ENCODE assay signal across 8 cellular contexts in the genomic region with DNA sequence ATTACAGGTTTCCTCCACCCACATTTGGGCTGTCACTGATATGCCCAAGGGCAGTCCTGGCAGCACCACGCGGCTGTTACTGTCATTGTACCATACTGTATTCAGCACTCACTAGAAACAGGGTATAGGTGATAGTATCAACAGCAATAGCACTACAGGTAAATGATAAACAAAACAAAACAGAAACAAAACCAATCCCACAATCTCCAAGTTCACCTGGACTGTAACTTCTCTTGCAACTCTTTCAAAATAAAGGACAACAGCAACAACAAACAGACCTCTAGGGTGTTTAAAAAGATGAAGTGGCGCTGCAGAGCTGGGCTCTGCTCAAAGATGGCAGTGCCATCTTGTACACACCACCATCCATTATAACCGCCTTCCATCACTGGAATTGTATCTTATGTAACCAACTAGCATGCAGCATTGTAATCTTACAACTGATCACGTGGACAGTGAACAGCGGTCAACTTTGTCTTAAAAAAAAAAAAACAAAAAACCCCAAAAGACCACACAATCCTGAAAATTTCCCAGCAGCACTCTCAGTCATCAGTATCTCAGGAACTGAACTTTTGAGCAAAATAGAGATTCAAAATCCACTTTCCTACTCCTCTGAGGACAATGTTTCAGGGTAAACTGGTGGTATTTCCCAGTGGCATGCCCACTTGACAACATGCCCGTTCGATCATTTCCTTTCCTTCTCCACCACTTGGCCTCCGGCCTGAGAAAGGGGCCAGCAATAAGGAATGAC. TPM values are rescaled to one million over a fixed set of nuclear protein-coding genes. Genes with fewer than 3 reads are reported as not detected.
A peak's percentile ranks its signal among the peaks of the same experiment; 100 is the strongest.
DNase-seq lines count a peak whose midpoint lies in the region; ATAC-seq and TF ChIP-seq lines count a peak whose summit lies in the region.

No MANE protein-coding gene starts in this region.

- peak overlapping the region; percentile 83; the same call in 1 of the 2 replicates for H3K9ac ChIP-seq in HUES64 (ENCODE audit: low read depth, low read length)

- peaks cover 18% of the 10 kb centered on the region for H3K36me3 ChIP-seq in CD4-positive, CD25-positive, alpha-beta regulatory T cell (ENCODE audit: control insufficient read depth, insufficient read depth, low read length)
- H3K36me3 ChIP-seq in HUES64 (ENCODE audit: insufficient read depth, low read length), result peaks cover 52% of the 10 kb centered on the region

- peaks cover 38 to 61% (median 54%) of the 10 kb centered on the region in 4 donors for H3K4me1 Mint-ChIP-seq in CD4-positive, CD25-positive, alpha-beta regulatory T cell
- H3K4me1 Mint-ChIP-seq in MCF 10A (ENCODE audit: insufficient read depth, unreplicated experiment), result peaks cover 54% of the 10 kb centered on the region
- peaks cover 64% of the 10 kb centered on the region for H3K4me1 Mint-ChIP-seq in stimulated activated memory B cell treated with anti-CD40 and anti-IgM and Interleukin-4, amounts not matched to agents 10 μg/mL and 1 μg/mL and 100 μg/mL, for 72 hours

- peak overlapping the region; percentile 98 for H3K27ac ChIP-seq in CD4-positive, CD25-positive, alpha-beta regulatory T cell (ENCODE audit: insufficient read depth, low read length, poor library complexity, severe bottlenecking)
- H3K27ac ChIP-seq in HUES64 (ENCODE audit: low read depth, low read length), result no peak overlapping the region

- WGBS in HUES64, result 34% methylated on average over 9 of the region's 9 CpGs

- peak; percentile 30 to 64 (median 54) for DNase-seq in CD4-positive, CD25-positive, alpha-beta regulatory T cell
- peak; percentile 53 for DNase-seq in SK-MEL-5 (ENCODE audit: low read depth, low spot score)
- DNase-seq in MCF 10A (ENCODE audit: unreplicated experiment), result peak; percentile 72
- peak; percentile 72 for DNase-seq in left kidney (ENCODE audit: low read depth, low spot score)

- H3K9me3 ChIP-seq in CD4-positive, CD25-positive, alpha-beta regulatory T cell (ENCODE audit: control insufficient read depth in 2 of 2, low read length in 2 of 2), result no peaks in the 10 kb centered on the region
- no peaks in the 10 kb centered on the region for H3K9me3 ChIP-seq in HUES64 (ENCODE audit: insufficient read depth, low read depth, low read length)

- peaks cover 0 to 2% (median 0%) of the 10 kb centered on the region in 7 donors for H3K9me3 Mint-ChIP-seq in CD4-positive, CD25-positive, alpha-beta regulatory T cell
- H3K9me3 Mint-ChIP-seq in MCF 10A (ENCODE audit: unreplicated experiment), result no peaks in the 10 kb centered on the region
- no peaks in the 10 kb centered on the region for H3K9me3 Mint-ChIP-seq in stimulated activated memory B cell treated with anti-CD40 and anti-IgM and Interleukin-4, amounts not matched to agents 10 μg/mL and 1 μg/mL and 100 μg/mL, for 72 hours

- CTCF ChIA-PET in MCF 10A (lab: Yijun Ruan, JAX), result interaction anchor here (0.6 to 2.9 kb wide), 13 partner anchors 7 to 640 kb away, joined by 3 to 40 read pairs (median 6); no protein-coding TSS in a partner anchor

- H3K36me3 Mint-ChIP-seq in CD4-positive, CD25-positive, alpha-beta regulatory T cell, result peaks cover 33% of the 10 kb centered on the region
- H3K36me3 Mint-ChIP-seq in MCF 10A (ENCODE audit: insufficient read depth, unreplicated experiment), result peaks cover 72% of the 10 kb centered on the region
- H3K36me3 Mint-ChIP-seq in stimulated activated memory B cell treated with anti-CD40 and anti-IgM and Interleukin-4, amounts not matched to agents 10 μg/mL and 1 μg/mL and 100 μg/mL, for 72 hours, result peaks cover 54% of the 10 kb centered on the region

- peak overlapping the region; percentile 99 for H3K4me3 ChIP-seq in CD4-positive, CD25-positive, alpha-beta regulatory T cell (ENCODE audit: low read depth, low read length)
- peak overlapping the region; percentile 71 for H3K4me3 ChIP-seq in HUES64 (ENCODE audit: low read length)

- in situ Hi-C loops in SK-MEL-5 (cut with HindIII; ENCODE audit: low pct_unique_long_range_greater_than_20kb, low sequenced_read_pairs), result no loop called here

- BruUV-seq in MCF 10A (replicated peaks; lab: Mats Ljungman, UMichigan), result no TSS peak

- no peak for TF ChIP-seq CTCF in MCF 10A (IDR thresholded peaks at IDR 0.05; ENCODE audit: unreplicated experiment)

- peaks cover 12% of the 10 kb centered on the region for H3K27me3 Mint-ChIP-seq in CD4-positive, CD25-positive, alpha-beta regulatory T cell
- H3K27me3 Mint-ChIP-seq in MCF 10A (ENCODE audit: insufficient read depth, unreplicated experiment), result no peaks in the 10 kb centered on the region
- no peaks in the 10 kb centered on the region for H3K27me3 Mint-ChIP-seq in stimulated activated memory B cell treated with anti-CD40 and anti-IgM and Interleukin-4, amounts not matched to agents 10 μg/mL and 1 μg/mL and 100 μg/mL, for 72 hours

- no peaks in the 10 kb centered on the region for H3K27me3 ChIP-seq in CD4-positive, CD25-positive, alpha-beta regulatory T cell (ENCODE audit: control insufficient read depth, insufficient read depth, low read length)
- H3K27me3 ChIP-seq in HUES64 (ENCODE audit: insufficient read depth, low read length), result no peaks in the 10 kb centered on the region

- peaks cover 72% of the 10 kb centered on the region for H3K4me1 ChIP-seq in CD4-positive, CD25-positive, alpha-beta regulatory T cell (ENCODE audit: control insufficient read depth, insufficient read depth, low read length, poor library complexity, severe bottlenecking)
- peaks cover 66% of the 10 kb centered on the region for H3K4me1 ChIP-seq in HUES64 (ENCODE audit: insufficient read depth, low read length)

- intact Hi-C loops in MCF 10A (cut with micrococcal nuclease), result loop anchor here (1.0 to 10.0 kb wide), 5 partner anchors 41 to 494 kb away; a partner anchor contains a TSS

- H3K4me3 Mint-ChIP-seq in CD4-positive, CD25-positive, alpha-beta regulatory T cell, result peak overlapping the region; percentile 96 to 98 (median 96)
- peak overlapping the region; percentile 88 for H3K4me3 Mint-ChIP-seq in MCF 10A (ENCODE audit: unreplicated experiment)
- peak overlapping the region; percentile 94 for H3K4me3 Mint-ChIP-seq in stimulated activated memory B cell treated with anti-CD40 and anti-IgM and Interleukin-4, amounts not matched to agents 10 μg/mL and 1 μg/mL and 100 μg/mL, for 72 hours

- H3K27ac Mint-ChIP-seq in CD4-positive, CD25-positive, alpha-beta regulatory T cell, result peak overlapping the region; percentile 83 to 99 (median 99)
- peak overlapping the region; percentile 96 for H3K27ac Mint-ChIP-seq in MCF 10A (ENCODE audit: low read depth, unreplicated experiment)
- peak overlapping the region; percentile 95 for H3K27ac Mint-ChIP-seq in stimulated activated memory B cell treated with anti-CD40 and anti-IgM and Interleukin-4, amounts not matched to agents 10 μg/mL and 1 μg/mL and 100 μg/mL, for 72 hours

- ATAC-seq in CD4-positive, CD25-positive, alpha-beta regulatory T cell (ENCODE audit: low read depth in 2 of 2), result peak in 1 of 2 donors; percentile 18
- ATAC-seq in stimulated activated memory B cell treated with anti-CD40 and anti-IgM and Interleukin-4, amounts not matched to agents 10 μg/mL and 1 μg/mL and 100 μg/mL, for 72 hours, result no peak
- ATAC-seq in GM21529 (IDR thresholded peaks at IDR 0.05; ENCODE audit: unreplicated experiment) (no peak), GM21381 (IDR thresholded peaks at IDR 0.05; ENCODE audit: unreplicated experiment) (no peak)

- POLR2A ChIA-PET in MCF 10A (lab: Yijun Ruan, JAX), result interaction anchor here (0.6 to 20.9 kb wide), 37 partner anchors 7 to 477 kb away, joined by 3 to 904 read pairs (median 7); a partner anchor contains a TSS

RNA-seq across cellular contexts. Expression of a gene that starts 3.8 kb away (rescaled TPM):
- 375 TPM for total RNA-seq in CD4-positive, CD25-positive, alpha-beta regulatory T cell
- polyA plus RNA-seq in CD4-positive, CD25-positive, alpha-beta regulatory T cell, result 10 to 100 TPM; 21.1 to 36.0 (median 24.2) TPM
- 35.5 TPM for polyA plus RNA-seq in HUES64 (2013, experiment 1 of 2)
- 43.3 TPM for polyA plus RNA-seq in HUES64 (2013, experiment 2 of 2)
- total RNA-seq in SK-MEL-5 (2014; rRNA removed; shearing (Covaris generic)), result 46.1 and 47.5 TPM in 2 replicates
- 46.5 and 70.0 TPM in 2 replicates for polyA plus RNA-seq in SK-MEL-5 (2015; cell fraction: cytosol; rRNA removed)
- 63.0 and 96.7 TPM in 2 replicates for polyA plus RNA-seq in SK-MEL-5 (2015; cell fraction: nucleus; rRNA removed)
- 149 and 217 TPM in 2 replicates for total RNA-seq in MCF 10A (2022)
